In genomic region chr21:38853421-38853919, GRCh38 we compare ENCODE assay signal across 8 cellular contexts. TPM values are rescaled to one million over a fixed set of nuclear protein-coding genes. Genes with fewer than 3 reads are reported as not detected.
DNase-seq lines count a peak whose midpoint lies in the region; ATAC-seq and TF ChIP-seq lines count a peak whose summit lies in the region.
"Had no signal": no experiment of that assay in that cellular context is flagged by ENCODE, and none has a peak within 500 bp of the region (broad histone marks: within the 10 kb centered on the region; RNA-seq: fewer than 3 reads in every experiment).

No MANE protein-coding gene starts in this region.

- H3K4me1 ChIP-seq in left lung = no peaks in the 10 kb centered on the region

- H3K36me3 ChIP-seq in left lung = no peaks in the 10 kb centered on the region

- H3K27ac ChIP-seq in left lung = no peak overlapping the region

- no peak overlapping the region for H3K4me3 ChIP-seq in left lung
- H3K4me3 ChIP-seq: lung had no signal

- in situ Hi-C loops in G401 (cut with HindIII; ENCODE audit: low sequenced_read_pairs) = no loop called here

- no peaks in the 10 kb centered on the region for H3K9me3 ChIP-seq in left lung

- TF ChIP-seq CTCF in left lung (IDR thresholded peaks at IDR 0.05) = no peak

- H3K27me3 ChIP-seq in left lung = no peaks in the 10 kb centered on the region

- intact Hi-C loops in left lung (cut with DNase I) = no loop called here

- ATAC-seq in GM19351 (IDR thresholded peaks at IDR 0.05; ENCODE audit: unreplicated experiment) = peak; percentile 75
- ATAC-seq in HG03354 (IDR thresholded peaks at IDR 0.05; ENCODE audit: poor library complexity, severe bottlenecking, unreplicated experiment) = peak; percentile 89
- ATAC-seq in left lung = peak; percentile 68

- DNase-seq in SK-N-DZ (ENCODE audit: low spot score) = peak; percentile 42
- DNase-seq in left lung = peak in 1 of 2 donors; percentile 89
- DNase-seq in foreskin melanocyte = no peak
- no peak for DNase-seq in G401 (ENCODE audit: low spot score)
- no peak for DNase-seq in stimulated activated CD4-positive, alpha-beta T cell treated with anti-CD3 and anti-CD28 coated beads, Interleukin-4, amount 100 ng/mL, for 24 hours

RNA-seq across cellular contexts. Expression of gene ETS2, which starts 47.7 kb away (rescaled TPM):
- 9.5 and 10.3 TPM in 2 replicates for polyA plus RNA-seq in SK-N-DZ (2014; cell fraction: cytosol; rRNA removed)
- polyA plus RNA-seq in SK-N-DZ (2014; cell fraction: nucleus; rRNA removed) = 8.1 and 8.4 TPM in 2 replicates
- total RNA-seq in left lung = 100 to 1,000 TPM in 1 of 2 donors, 10 to 100 TPM in 1; 93.2 to 129 TPM
- total RNA-seq in G401 (2014; rRNA removed; shearing (Covaris generic)) = 0.86 and 1.8 TPM in 2 replicates

Comparison
In these comparisons a context has a peak if more than half of its experiments do, and no peak if none do; other contexts are left out.
1. RNA of gene ETS2, which starts 47.7 kb away (total RNA-seq): 93.2 to 129 TPM in left lung; 0.86 to 1.8 TPM in G401; every median in the first group is over 10 times any median in the second.
2. Peak in every context shown above with its lines, with median percentiles within 50 percentile points of each other: ATAC-seq.